In genomic region chr14:102821252-102821651, GRCh38 we compare ENCODE assay signal across 22 cellular contexts. TPM values are rescaled to one million over a fixed set of nuclear protein-coding genes. Genes with fewer than 3 reads are reported as not detected.
DNase-seq lines count a peak whose midpoint lies in the region; ATAC-seq and TF ChIP-seq lines count a peak whose summit lies in the region.
"Had no signal": no experiment of that assay in that cellular context is flagged by ENCODE, and none has a peak within 500 bp of the region (broad histone marks: within the 10 kb centered on the region; RNA-seq: fewer than 3 reads in every experiment).

No MANE protein-coding gene starts in this region.

- CTCF ChIA-PET in activated CD8-positive, alpha-beta memory T cell treated with anti-CD3 and anti-CD28 coated beads, Interleukin-2, amount 10 ng/mL, durations not matched to agents 7 days and 5 days (lab: Charles Lee): no interaction called here
- CTCF ChIA-PET in activated CD8-positive, alpha-beta T cell treated with anti-CD3 and anti-CD28 coated beads for 36 hours (lab: Charles Lee): interaction anchor here (1.9 to 2.0 kb wide), 2 partner anchors 15 to 47 kb away, joined by 7 to 9 read pairs; no protein-coding TSS in a partner anchor

- H3K4me3 ChIP-seq in HAP-1 (no peak overlapping the region), testis (no peak overlapping the region)
- H3K4me3 ChIP-seq: A549, BLaER1, lower lobe of right lung, psoas muscle, skin epidermis had no signal

- peaks cover 20% of the 10 kb centered on the region for H3K36me3 Mint-ChIP-seq in activated CD8-positive, alpha-beta memory T cell treated with anti-CD3 and anti-CD28 coated beads, Interleukin-2, amount 10 ng/mL, durations not matched to agents 7 days and 5 days
- peaks cover 30% of the 10 kb centered on the region for H3K36me3 Mint-ChIP-seq in activated CD8-positive, alpha-beta T cell treated with anti-CD3 and anti-CD28 coated beads for 36 hours (ENCODE audit: low read depth)
- H3K36me3 Mint-ChIP-seq in natural killer cell: no peaks in the 10 kb centered on the region

- no peaks in the 10 kb centered on the region for H3K27me3 Mint-ChIP-seq in activated CD8-positive, alpha-beta memory T cell treated with anti-CD3 and anti-CD28 coated beads, Interleukin-2, amount 10 ng/mL, durations not matched to agents 7 days and 5 days
- H3K27me3 Mint-ChIP-seq in activated CD8-positive, alpha-beta T cell treated with anti-CD3 and anti-CD28 coated beads for 36 hours: no peaks in the 10 kb centered on the region
- H3K27me3 Mint-ChIP-seq in natural killer cell (ENCODE audit: low read depth in 2 of 2): no peaks in the 10 kb centered on the region

- POLR2A ChIA-PET in activated CD8-positive, alpha-beta T cell treated with anti-CD3 and anti-CD28 coated beads for 36 hours (lab: Charles Lee): interaction anchor here (0.6 to 2.2 kb wide), 2 partner anchors 38 to 43 kb away, joined by 3 to 6 read pairs; no protein-coding TSS in a partner anchor

- H3K4me1 ChIP-seq in HAP-1: peaks cover 37% of the 10 kb centered on the region
- no peaks in the 10 kb centered on the region for H3K4me1 ChIP-seq in testis
- H3K4me1 ChIP-seq: lower lobe of right lung had no signal

- intact Hi-C loops in activated CD8-positive, alpha-beta T cell treated with anti-CD3 and anti-CD28 coated beads for 36 hours (cut with micrococcal nuclease): no loop called here
- intact Hi-C loops in natural killer cell (cut with micrococcal nuclease): loop anchor here (5.0 kb wide), 1 partner anchor 44 kb away; the partner anchor contains the start of gene TRAF3
- intact Hi-C loops in testis (cut with DNase I; ENCODE audit: low total_unique reads): no loop called here

- H3K36me3 ChIP-seq in HAP-1 (replicated peaks) (no peaks in the 10 kb centered on the region; the same call in 1 of the 2 replicates), testis (ENCODE audit: low read depth, missing control alignments) (no peaks in the 10 kb centered on the region)
- H3K36me3 ChIP-seq: lower lobe of right lung had no signal

- peaks cover 82% of the 10 kb centered on the region for H3K4me1 Mint-ChIP-seq in activated CD8-positive, alpha-beta memory T cell treated with anti-CD3 and anti-CD28 coated beads, Interleukin-2, amount 10 ng/mL, durations not matched to agents 7 days and 5 days
- H3K4me1 Mint-ChIP-seq in activated CD8-positive, alpha-beta T cell treated with anti-CD3 and anti-CD28 coated beads for 36 hours (ENCODE audit: low read depth): peaks cover 87% of the 10 kb centered on the region
- peaks cover 42 to 48% of the 10 kb centered on the region in 2 donors for H3K4me1 Mint-ChIP-seq in natural killer cell

- H3K27ac Mint-ChIP-seq in activated CD8-positive, alpha-beta memory T cell treated with anti-CD3 and anti-CD28 coated beads, Interleukin-2, amount 10 ng/mL, durations not matched to agents 7 days and 5 days: peak overlapping the region; percentile 83
- peak overlapping the region; percentile 85 for H3K27ac Mint-ChIP-seq in activated CD8-positive, alpha-beta T cell treated with anti-CD3 and anti-CD28 coated beads for 36 hours
- H3K27ac Mint-ChIP-seq in natural killer cell: peak overlapping the region; percentile 56 to 58

- no peak for ATAC-seq in activated CD8-positive, alpha-beta memory T cell treated with anti-CD3 and anti-CD28 coated beads, Interleukin-2, amount 10 ng/mL, durations not matched to agents 7 days and 5 days
- ATAC-seq in activated CD8-positive, alpha-beta T cell treated with anti-CD3 and anti-CD28 coated beads for 36 hours: no peak
- ATAC-seq in natural killer cell (peak in 1 of 3 donors; percentile 32), esophagus mucosa (no peak)
- ATAC-seq: A549, lower lobe of right lung, psoas muscle had no signal

- H3K4me3 Mint-ChIP-seq in activated CD8-positive, alpha-beta memory T cell treated with anti-CD3 and anti-CD28 coated beads, Interleukin-2, amount 10 ng/mL, durations not matched to agents 7 days and 5 days: peak overlapping the region; percentile 26
- peak overlapping the region; percentile 16 for H3K4me3 Mint-ChIP-seq in activated CD8-positive, alpha-beta T cell treated with anti-CD3 and anti-CD28 coated beads for 36 hours
- H3K4me3 Mint-ChIP-seq in natural killer cell: peak overlapping the region; percentile 35

- TF ChIP-seq CTCF in activated CD8-positive, alpha-beta T cell treated with anti-CD3 and anti-CD28 coated beads for 36 hours (IDR thresholded peaks at IDR 0.05): no peak
- TF ChIP-seq CTCF in natural killer cell (IDR thresholded peaks at IDR 0.05): no peak
- no peak for TF ChIP-seq CTCF in testis (IDR thresholded peaks at IDR 0.05)

- no peak for TF ChIP-seq POLR2A in testis (IDR thresholded peaks at IDR 0.05)

- H3K27me3 ChIP-seq in HAP-1 (ENCODE audit: low read depth) (no peaks in the 10 kb centered on the region), testis (no peaks in the 10 kb centered on the region)
- H3K27me3 ChIP-seq: BLaER1, neutrophil had no signal

- no peak for DNase-seq in activated CD8-positive, alpha-beta memory T cell treated with anti-CD3 and anti-CD28 coated beads, Interleukin-2, amount 10 ng/mL, durations not matched to agents 7 days and 5 days
- no peak for DNase-seq in activated CD8-positive, alpha-beta memory T cell treated with anti-CD3 and anti-CD28 coated beads, Interleukin-2, amount 50 U/mL, for 48 hours
- peak; percentile 35 to 53 for DNase-seq in HAP-1 (ENCODE audit: low spot score in 2 of 2)
- DNase-seq in activated CD8-positive, alpha-beta T cell treated with anti-CD3 and anti-CD28 coated beads for 36 hours: no peak
- DNase-seq in natural killer cell: no peak
- DNase-seq in testis: no peak
- DNase-seq in NCI-H345 (lab: John Stamatoyannopoulos, UW): no peak
- DNase-seq: activated CD8-positive, alpha-beta memory T cell treated with anti-CD3 and anti-CD28 coated beads for 24 hours; activated gamma-delta T cell treated with Interleukin-2 at 50 U/mL for 16 hours; foreskin melanocyte; hypothalamus; islet precursor cell; lower lobe of right lung; NCI-H1105 treated with DMSO at 0.1 percent for 48 hours; NCI-H2081 treated with DMSO at 0.1 percent for 48 hours; NCI-H524; psoas muscle had no signal

- no peak overlapping the region for H3K27ac ChIP-seq in testis
- H3K27ac ChIP-seq: A549, BLaER1, lower lobe of right lung, neutrophil, psoas muscle had no signal

- H3K9me3 Mint-ChIP-seq in activated CD8-positive, alpha-beta memory T cell treated with anti-CD3 and anti-CD28 coated beads, Interleukin-2, amount 10 ng/mL, durations not matched to agents 7 days and 5 days (ENCODE audit: low read depth): no peaks in the 10 kb centered on the region
- H3K9me3 Mint-ChIP-seq in activated CD8-positive, alpha-beta T cell treated with anti-CD3 and anti-CD28 coated beads for 36 hours: no peaks in the 10 kb centered on the region
- no peaks in the 10 kb centered on the region for H3K9me3 Mint-ChIP-seq in natural killer cell

- 81 to 93% methylated on average over 5 of the region's 5 CpGs for WGBS in testis, 2 donors

- H3K9me3 ChIP-seq in HAP-1 (no peaks in the 10 kb centered on the region), testis (no peaks in the 10 kb centered on the region)
- H3K9me3 ChIP-seq: A549, BLaER1, lower lobe of right lung, neutrophil, psoas muscle had no signal

- in situ Hi-C loops in HAP-1 (cut with MboI; ENCODE audit: low sequenced_read_pairs): no loop called here

RNA-seq across cellular contexts. Expression of gene TRAF3, which starts 44.0 kb away (rescaled TPM):
- 10 to 100 TPM; 49.5 to 78.1 TPM for total RNA-seq in activated CD8-positive, alpha-beta memory T cell treated with anti-CD3 and anti-CD28 coated beads, Interleukin-2, amount 10 ng/mL, durations not matched to agents 7 days and 5 days
- 10 to 100 TPM; 39.1 to 40.2 TPM for total RNA-seq in activated CD8-positive, alpha-beta T cell treated with anti-CD3 and anti-CD28 coated beads for 36 hours
- total RNA-seq in natural killer cell (10 to 100 TPM; 21.0 to 31.6 (median 23.5) TPM), testis (10 to 100 TPM; 38.2 to 38.8 TPM), esophagus mucosa (15.1 TPM)
- polyA plus RNA-seq in testis (ENCODE audit: insufficient read depth, low read depth, low replicate concordance): 24.3 TPM

Comparison
In these comparisons a context has a peak if more than half of its experiments do, and no peak if none do; other contexts are left out.
1. DNase-seq: peak in HAP-1 (2 of 2); none in activated CD8-positive, alpha-beta memory T cell treated with anti-CD3 and anti-CD28 coated beads, Interleukin-2, amount 10 ng/mL, durations not matched to agents 7 days and 5 days (single experiment), activated CD8-positive, alpha-beta memory T cell treated with anti-CD3 and anti-CD28 coated beads, Interleukin-2, amount 50 U/mL, for 48 hours (single experiment), activated CD8-positive, alpha-beta T cell treated with anti-CD3 and anti-CD28 coated beads for 36 hours (single experiment), natural killer cell (single experiment), testis (single experiment) and NCI-H345 (single experiment).
2. Peak in every context shown above with its lines, with median percentiles within 50 percentile points of each other: H3K27ac Mint-ChIP-seq and H3K4me3 Mint-ChIP-seq.